Comparison of ENCODE assay signal across 7 cellular contexts in the genomic region with DNA sequence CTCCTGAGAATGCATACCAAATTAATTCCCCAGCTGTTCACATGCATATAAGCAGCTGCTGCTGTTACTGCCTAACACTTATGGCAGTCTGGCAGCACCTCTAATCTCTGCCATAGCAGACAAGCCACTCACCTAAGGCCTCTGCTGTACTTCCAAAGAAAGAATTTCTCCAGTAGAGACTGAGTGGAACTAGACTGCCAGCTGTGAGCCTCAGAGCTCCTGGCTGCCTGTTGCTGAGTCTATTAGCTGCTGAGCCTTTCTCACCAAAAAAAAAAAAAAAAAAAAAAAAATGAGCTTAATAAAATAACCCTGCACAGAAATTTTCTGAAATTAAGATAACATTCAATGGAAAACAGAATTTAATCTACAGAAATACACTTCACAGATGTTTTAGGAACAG. TPM values are rescaled to one million over a fixed set of nuclear protein-coding genes. Genes with fewer than 3 reads are reported as not detected.
DNase-seq lines count a peak whose midpoint lies in the region; TF ChIP-seq lines count a peak whose summit lies in the region.
"Not testable (repeated sequence)": the region's sequence is repeated elsewhere in the genome, so short reads cannot be mapped to it uniquely, and the experiment has no call there.
"Had no signal": no experiment of that assay in that cellular context is flagged by ENCODE, and none has a peak within 500 bp of the region (broad histone marks: within the 10 kb centered on the region; RNA-seq: fewer than 3 reads in every experiment).

No MANE protein-coding gene starts in this region.

- H2AFZ ChIP-seq in OCI-LY7 (ENCODE audit: low read length), result not testable (repeated sequence)

- peak; percentile 1 for DNase-seq in DMS 273 (lab: John Stamatoyannopoulos, UW; ENCODE audit: unreplicated experiment)
- peak; percentile 5 to 16 for DNase-seq in NCI-H524 (lab: John Stamatoyannopoulos, UW)
- not testable (repeated sequence) for DNase-seq in OCI-LY7 (ENCODE audit: low spot score)
- DNase-seq in myocyte (ENCODE audit: low read depth), result peak; percentile 3
- peak; percentile 3 to 9 for DNase-seq in thyroid gland

- intact Hi-C loops in OCI-LY7 (cut with micrococcal nuclease; ENCODE audit: unreplicated experiment); thyroid gland (cut with DNase I): not testable (repeated sequence)

- not testable (repeated sequence) for H3K4me2 ChIP-seq in OCI-LY7 (ENCODE audit: low read length)

- H4K20me1 ChIP-seq in OCI-LY7 (ENCODE audit: insufficient read depth, low read length), result not testable (repeated sequence)

- POLR2A ChIA-PET in OCI-LY7 (lab: Charles Lee), result not testable (repeated sequence)

- not testable (repeated sequence) for H3K4me1 ChIP-seq in OCI-LY7 (ENCODE audit: insufficient read depth, low read length, poor library complexity, severe bottlenecking); thyroid gland

- TSS peak; percentile 28 for BruUV-seq in OCI-LY7 (replicated peaks; lab: Mats Ljungman, UMichigan)

- H3K9me3 ChIP-seq in OCI-LY7 (ENCODE audit: low read length); thyroid gland: not testable (repeated sequence)

- H3K79me2 ChIP-seq in OCI-LY7 (ENCODE audit: insufficient read depth, low read depth, low read length), result not testable (repeated sequence)

- not testable (repeated sequence) for TF ChIP-seq POLR2A in thyroid gland (IDR thresholded peaks at IDR 0.05)

- H3K36me3 ChIP-seq in OCI-LY7 (ENCODE audit: insufficient read depth, low read length); thyroid gland: not testable (repeated sequence)

- CTCF ChIA-PET in OCI-LY7 (lab: Charles Lee; ENCODE audit: unreplicated experiment), result not testable (repeated sequence)

- not testable (repeated sequence) for TF ChIP-seq CTCF in OCI-LY7 (conservative IDR thresholded peaks at IDR 0.05; ENCODE audit: low read length); thyroid gland (IDR thresholded peaks at IDR 0.05)

- not testable (repeated sequence) for H3K4me3 ChIP-seq in OCI-LY7 (ENCODE audit: low read depth, low read length, poor library complexity, severe bottlenecking); thyroid gland (replicated peaks in 1 of 3)

- not testable (repeated sequence) for H3K27me3 ChIP-seq in thyroid gland

- not testable (repeated sequence) for H3K27ac ChIP-seq in OCI-LY7 (ENCODE audit: low read depth, low read length, poor library complexity, severe bottlenecking); thyroid gland

- not testable (repeated sequence) for H3K9me2 ChIP-seq in OCI-LY7 (ENCODE audit: insufficient read depth, low read length)

RNA-seq across cellular contexts. Expression of a gene that starts 27.7 kb away (rescaled TPM):
- total RNA-seq in OCI-LY7 (2014; rRNA removed; shearing (Covaris generic)), result 48.8 and 49.4 TPM in 2 replicates
- total RNA-seq in OCI-LY7 (2022), result 73.6 and 74.5 TPM in 2 replicates
- total RNA-seq in myocyte, result 40.1 and 45.1 TPM in 2 replicates
- polyA plus RNA-seq in myocyte (2012), result 23.6 TPM
- 10 to 100 TPM; 66.3 to 74.2 (median 70.0) TPM for total RNA-seq in thyroid gland

RNA-seq across cellular contexts. Expression of a gene that starts 33.0 kb away (rescaled TPM):
- 2.5 and 2.8 TPM in 2 replicates for total RNA-seq in OCI-LY7 (2014; rRNA removed; shearing (Covaris generic))
- 2.2 and 2.3 TPM in 2 replicates for total RNA-seq in OCI-LY7 (2022)
- 0.16 and 0.19 TPM in 2 replicates for total RNA-seq in myocyte
- 0.15 TPM for polyA plus RNA-seq in myocyte (2012)
- total RNA-seq in thyroid gland, result under 1 TPM in 3 of 4 donors, not detected in 1; 0.40 to 0.89 (median 0.54) TPM
- total RNA-seq: CD8-positive, alpha-beta T cell; G401 had no signal
